ENCODE assay signal across 18 cellular contexts in the genomic region with DNA sequence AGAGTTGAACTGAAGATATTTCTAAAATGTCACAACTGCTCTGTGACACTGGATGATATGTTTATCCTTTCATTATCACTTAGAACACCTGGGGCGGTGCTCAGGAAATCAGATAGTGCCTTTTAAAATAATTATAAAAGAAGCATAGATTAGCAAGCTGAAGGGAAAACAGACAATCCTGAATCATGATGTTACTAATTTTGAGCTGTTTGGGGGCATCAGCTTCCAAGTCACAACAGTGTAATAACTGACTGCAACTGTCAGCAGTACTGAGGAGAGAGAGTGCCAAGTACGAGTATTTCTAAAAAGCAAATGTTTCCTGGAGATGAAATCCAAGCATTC.
"Had no signal": no experiment of that assay in that cellular context is flagged by ENCODE, and none has a peak within 500 bp of the region (broad histone marks: within the 10 kb centered on the region; RNA-seq: fewer than 3 reads in every experiment).

No MANE protein-coding gene starts in this region.

- H3K9me3 ChIP-seq: esophagus muscularis mucosa, prostate gland had no signal

- H3K4me1 ChIP-seq: prostate gland had no signal

- H3K27me3 ChIP-seq: esophagus muscularis mucosa had no signal

- FAIRE-seq: endometrium, kidney had no signal

- H3K4me3 ChIP-seq: prostate gland, SK-N-MC, skin epidermis had no signal

- H3K36me3 ChIP-seq: esophagus muscularis mucosa, prostate gland had no signal

- ATAC-seq: activated CD4-positive, alpha-beta T cell treated with anti-CD3 and anti-CD28 coated beads for 36 hours; activated CD8-positive, alpha-beta memory T cell treated with anti-CD3 and anti-CD28 coated beads, Interleukin-2, amount 10 ng/mL, durations not matched to agents 7 days and 5 days; left ventricle myocardium superior; natural killer cell treated with Interleukin-12 subunit alpha and Interleukin-12 subunit beta and Interleukin-15 and Interleukin-18, amount 100 ng/mL, for 72 hours; right cardiac atrium had no signal

- H3K27ac ChIP-seq: prostate gland, SK-N-MC, skin epidermis had no signal

- DNase-seq: activated CD4-positive, alpha-beta memory T cell treated with anti-CD3 and anti-CD28 coated beads for 36 hours; activated CD4-positive, alpha-beta T cell treated with anti-CD3 and anti-CD28 coated beads for 36 hours; activated CD8-positive, alpha-beta memory T cell treated with anti-CD3 and anti-CD28 coated beads, Interleukin-2, amount 10 ng/mL, durations not matched to agents 7 days and 5 days; activated naive CD4-positive, alpha-beta T cell treated with anti-CD3 and anti-CD28 coated beads, Interleukin-2, amount 10 ng/mL, durations not matched to agents 7 days and 5 days; activated T-cell treated with anti-CD3 and anti-CD28 coated beads, Interleukin-2, amount 50 U/mL, for 24 hours; kidney; left ventricle myocardium superior; occipital lobe; right cardiac atrium; stimulated activated CD4-positive, alpha-beta T cell treated with anti-CD3 and anti-CD28 coated beads, Interleukin-15, amount 100 ng/mL, for 24 hours; stimulated activated CD4-positive, alpha-beta T cell treated with anti-CD3 and anti-CD28 coated beads, Interleukin-4, amount 100 ng/mL, for 1 hour; stimulated activated naive CD4-positive, alpha-beta T cell had no signal
